19 cellular contexts compared by ENCODE assay signal in genomic region chr1:21523297-21523813, GRCh38. TPM values are rescaled to one million over a fixed set of nuclear protein-coding genes. Genes with fewer than 3 reads are reported as not detected.
"Had no signal": no experiment of that assay in that cellular context is flagged by ENCODE, and none has a peak within 500 bp of the region (broad histone marks: within the 10 kb centered on the region; RNA-seq: fewer than 3 reads in every experiment).

No MANE protein-coding gene starts in this region.

- DNase-seq: activated CD4-positive, alpha-beta T cell treated with anti-CD3 and anti-CD28 coated beads, Interleukin-2, amount 10 ng/mL, durations not matched to agents 24 days and 14 days; activated CD8-positive, alpha-beta memory T cell treated with anti-CD3 and anti-CD28 coated beads, Interleukin-2, amount 50 U/mL, for 48 hours; activated CD8-positive, alpha-beta T cell treated with anti-CD3 and anti-CD28 coated beads, Interleukin-2, amount 10 ng/mL, durations not matched to agents 7 days and 5 days; activated gamma-delta T cell treated with Interleukin-2 at 50 U/mL for 16 hours; activated naive CD8-positive, alpha-beta T cell treated with anti-CD3 and anti-CD28 coated beads, Interleukin-2, amount 10 ng/mL, durations not matched to agents 7 days and 5 days; brain microvascular endothelial cell; effector memory CD8-positive, alpha-beta T cell; occipital lobe; right cardiac atrium; stimulated activated CD4-positive, alpha-beta T cell treated with anti-CD3 and anti-CD28 coated beads, Interleukin-4, amount 100 ng/mL, for 4 hours; stimulated activated CD8-positive, alpha-beta memory T cell treated with anti-CD3 and anti-CD28 coated beads, Interleukin-4, amount 100 ng/mL, for 48 hours had no signal

- H3K27me3 Mint-ChIP-seq: activated CD4-positive, alpha-beta T cell treated with anti-CD3 and anti-CD28 coated beads, Interleukin-2, amount 10 ng/mL, durations not matched to agents 24 days and 14 days; effector memory CD8-positive, alpha-beta T cell; progenitor cell of endocrine pancreas had no signal

- H3K4me1 Mint-ChIP-seq: activated CD4-positive, alpha-beta T cell treated with anti-CD3 and anti-CD28 coated beads, Interleukin-2, amount 10 ng/mL, durations not matched to agents 24 days and 14 days; activated naive CD8-positive, alpha-beta T cell treated with anti-CD3 and anti-CD28 coated beads, Interleukin-2, amount 10 ng/mL, durations not matched to agents 7 days and 5 days had no signal

- H3K36me3 Mint-ChIP-seq: activated naive CD8-positive, alpha-beta T cell treated with anti-CD3 and anti-CD28 coated beads, Interleukin-2, amount 10 ng/mL, durations not matched to agents 7 days and 5 days had no signal

- H3K27ac Mint-ChIP-seq: activated CD4-positive, alpha-beta T cell treated with anti-CD3 and anti-CD28 coated beads, Interleukin-2, amount 10 ng/mL, durations not matched to agents 24 days and 14 days; activated CD8-positive, alpha-beta T cell treated with anti-CD3 and anti-CD28 coated beads, Interleukin-2, amount 10 ng/mL, durations not matched to agents 7 days and 5 days; activated naive CD8-positive, alpha-beta T cell treated with anti-CD3 and anti-CD28 coated beads, Interleukin-2, amount 10 ng/mL, durations not matched to agents 7 days and 5 days; dendritic cell treated with granulocyte-macrophage colony-stimulating factor and Interleukin-4, amounts not matched to agents 40 ng/mL and 50 ng/mL, for 4 days; nephron; progenitor cell of endocrine pancreas; T-helper 1 cell treated with Interleukin-12 subunit alpha and Interleukin-12 subunit beta and Interleukin-4 antibody, amounts not matched to agents 30 μg/mL and 1 μg/mL, for 36 hours had no signal

- H3K9me3 Mint-ChIP-seq: activated CD4-positive, alpha-beta T cell treated with anti-CD3 and anti-CD28 coated beads, Interleukin-2, amount 10 ng/mL, durations not matched to agents 24 days and 14 days; activated naive CD8-positive, alpha-beta T cell treated with anti-CD3 and anti-CD28 coated beads, Interleukin-2, amount 10 ng/mL, durations not matched to agents 7 days and 5 days; dendritic cell treated with granulocyte-macrophage colony-stimulating factor and Interleukin-4, amounts not matched to agents 40 ng/mL and 50 ng/mL, for 4 days; effector memory CD8-positive, alpha-beta T cell; nephron; T-helper 1 cell treated with Interleukin-12 subunit alpha and Interleukin-12 subunit beta and Interleukin-4 antibody, amounts not matched to agents 30 μg/mL and 1 μg/mL, for 36 hours had no signal

- H3K4me3 Mint-ChIP-seq: activated CD4-positive, alpha-beta T cell treated with anti-CD3 and anti-CD28 coated beads, Interleukin-2, amount 10 ng/mL, durations not matched to agents 24 days and 14 days; activated CD8-positive, alpha-beta T cell treated with anti-CD3 and anti-CD28 coated beads, Interleukin-2, amount 10 ng/mL, durations not matched to agents 7 days and 5 days; activated naive CD8-positive, alpha-beta T cell treated with anti-CD3 and anti-CD28 coated beads, Interleukin-2, amount 10 ng/mL, durations not matched to agents 7 days and 5 days; dendritic cell treated with granulocyte-macrophage colony-stimulating factor and Interleukin-4, amounts not matched to agents 40 ng/mL and 50 ng/mL, for 4 days; effector memory CD8-positive, alpha-beta T cell; nephron; T-helper 1 cell treated with Interleukin-12 subunit alpha and Interleukin-12 subunit beta and Interleukin-4 antibody, amounts not matched to agents 30 μg/mL and 1 μg/mL, for 36 hours had no signal

- ATAC-seq: activated CD8-positive, alpha-beta T cell treated with anti-CD3 and anti-CD28 coated beads, Interleukin-2, amount 10 ng/mL, durations not matched to agents 7 days and 5 days; effector memory CD8-positive, alpha-beta T cell; gastroesophageal sphincter; left lobe of liver; SK-N-SH treated with all-trans-retinoic acid at 6 μM for 48 hours had no signal

RNA-seq across cellular contexts. Expression of gene ALPL, which starts 14.1 kb away (rescaled TPM):
- total RNA-seq: activated CD4-positive, alpha-beta T cell treated with anti-CD3 and anti-CD28 coated beads, Interleukin-2, amount 10 ng/mL, durations not matched to agents 24 days and 14 days; activated CD8-positive, alpha-beta T cell treated with anti-CD3 and anti-CD28 coated beads, Interleukin-2, amount 10 ng/mL, durations not matched to agents 7 days and 5 days; activated naive CD8-positive, alpha-beta T cell treated with anti-CD3 and anti-CD28 coated beads, Interleukin-2, amount 10 ng/mL, durations not matched to agents 7 days and 5 days; epithelial cell of proximal tubule had no signal
